In genomic region chr12:10214131-10214876, GRCh38 we compare ENCODE assay signal across 8 cellular contexts. TPM values are rescaled to one million over a fixed set of nuclear protein-coding genes. Genes with fewer than 3 reads are reported as not detected.
DNase-seq lines count a peak whose midpoint lies in the region; TF ChIP-seq lines count a peak whose summit lies in the region.

No MANE protein-coding gene starts in this region.

- peaks cover 49% of the 10 kb centered on the region for H3K36me3 Mint-ChIP-seq in Calu3 (ENCODE audit: insufficient read depth, unreplicated experiment)

- intact Hi-C loops in Calu3 (cut with micrococcal nuclease; ENCODE audit: unreplicated experiment): no loop called here

- CTCF ChIA-PET in Calu3 (lab: Charles Lee): interaction anchor here (0.6 to 1.9 kb wide), 2 partner anchors 61 to 169 kb away, joined by 4 to 8 read pairs; no protein-coding TSS in a partner anchor

- H3K9ac ChIP-seq in mucosa of rectum (ENCODE audit: low read depth in 1 of 2, low read length in 2 of 2): peak overlapping the region; percentile 89 to 91

- H3K4me3 ChIP-seq in MG63: peak overlapping the region; percentile 64
- H3K4me3 ChIP-seq in choroid plexus epithelial cell (ENCODE audit: low read depth, low read length): peak overlapping the region; percentile 97
- peak overlapping the region; percentile 97 to 98 for H3K4me3 ChIP-seq in mucosa of rectum (ENCODE audit: low read length in 2 of 2)

- DNase-seq in Calu3 (peak; percentile 11), MG63 (no peak), choroid plexus epithelial cell (ENCODE audit: low read depth) (peak; percentile 90), A172 (ENCODE audit: low spot score) (no peak), NCI-H1105 (lab: John Stamatoyannopoulos, UW) (no peak), activated gamma-delta T cell treated with Interleukin-2 at 50 U/mL for 16 hours (no peak)
- DNase-seq in NK-92 treated with Interleukin-12 subunit alpha and Interleukin-12 subunit beta, amount 100 ng/mL, for 24 hours (lab: John Stamatoyannopoulos, UW): no peak

- H3K9me3 Mint-ChIP-seq in Calu3 (ENCODE audit: low read depth, unreplicated experiment): no peaks in the 10 kb centered on the region

- H3K27ac Mint-ChIP-seq in Calu3 (ENCODE audit: unreplicated experiment): peak overlapping the region; percentile 96

- peak overlapping the region; percentile 84 for H3K4me3 Mint-ChIP-seq in Calu3 (ENCODE audit: low read depth, unreplicated experiment)

- H3K27me3 Mint-ChIP-seq in Calu3 (ENCODE audit: unreplicated experiment): no peaks in the 10 kb centered on the region

- peaks cover 11% of the 10 kb centered on the region for H3K4me1 Mint-ChIP-seq in Calu3 (ENCODE audit: low read depth, unreplicated experiment)

- TF ChIP-seq CTCF in Calu3 (IDR thresholded peaks at IDR 0.05; ENCODE audit: unreplicated experiment): no peak
- no peak for TF ChIP-seq CTCF in choroid plexus epithelial cell (conservative IDR thresholded peaks at IDR 0.05; ENCODE audit: low read depth, low read length)

- H3K36me3 ChIP-seq in MG63 (no peaks in the 10 kb centered on the region; the same call in 1 of the 2 replicates), mucosa of rectum (ENCODE audit: control insufficient read depth in 2 of 2, insufficient read depth in 2 of 2, low read length in 2 of 2) (no peaks in the 10 kb centered on the region)

- peak overlapping the region; percentile 98 to 99 for H3K27ac ChIP-seq in mucosa of rectum (ENCODE audit: low read depth in 2 of 2, low read length in 2 of 2)

- H3K27me3 ChIP-seq in MG63: no peaks in the 10 kb centered on the region
- H3K27me3 ChIP-seq in mucosa of rectum (ENCODE audit: control insufficient read depth in 2 of 2, insufficient read depth in 2 of 2, low read length in 2 of 2): no peaks in the 10 kb centered on the region

- peaks cover 12 to 16% of the 10 kb centered on the region in 2 donors for H3K4me1 ChIP-seq in mucosa of rectum (ENCODE audit: control insufficient read depth in 2 of 2, insufficient read depth in 2 of 2, low read length in 2 of 2)

- no peaks in the 10 kb centered on the region for H3K9me3 ChIP-seq in MG63
- no peaks in the 10 kb centered on the region for H3K9me3 ChIP-seq in mucosa of rectum (ENCODE audit: control insufficient read depth in 2 of 2, low read length in 2 of 2)

- TSS peak; percentile 42 for BruUV-seq in Calu3 (replicated peaks; lab: Mats Ljungman, UMichigan)

RNA-seq across cellular contexts. Expression of gene GABARAPL1, which starts 1.6 kb away (rescaled TPM):
- 54.8 and 61.0 TPM in 2 replicates for total RNA-seq in Calu3 (2022)
- total RNA-seq in MG63 (2014; rRNA removed; shearing (Covaris generic); ENCODE audit: low replicate concordance): 29.2 and 29.7 TPM in 2 replicates
- 20.4 and 20.8 TPM in 2 replicates for total RNA-seq in A172 (2014; rRNA removed; shearing (Covaris generic))

RNA-seq across cellular contexts. Expression of gene TMEM52B, which starts 35.5 kb away (rescaled TPM):
- total RNA-seq in Calu3 (2022): not detected in 2 replicates
- total RNA-seq in MG63 (2014; rRNA removed; shearing (Covaris generic); ENCODE audit: low replicate concordance): not detected in 2 replicates
- 3.4 and 10.9 TPM in 2 replicates for total RNA-seq in A172 (2014; rRNA removed; shearing (Covaris generic))

RNA-seq across cellular contexts. Expression of gene OLR1, which starts 42.4 kb away (rescaled TPM):
- total RNA-seq in Calu3 (2022): not detected in 2 replicates
- 8.6 and 15.3 TPM in 2 replicates for total RNA-seq in MG63 (2014; rRNA removed; shearing (Covaris generic); ENCODE audit: low replicate concordance)
- total RNA-seq in A172 (2014; rRNA removed; shearing (Covaris generic)): 26.5 and 27.9 TPM in 2 replicates

Comparison
In these comparisons a context has a peak if more than half of its experiments do, and no peak if none do; other contexts are left out.
1. DNase-seq: peak in Calu3 (single experiment) and choroid plexus epithelial cell (single experiment); none in MG63 (single experiment), A172 (single experiment), NCI-H1105 (single experiment), NK-92 treated with Interleukin-12 subunit alpha and Interleukin-12 subunit beta, amount 100 ng/mL, for 24 hours (single experiment) and activated gamma-delta T cell treated with Interleukin-2 at 50 U/mL for 16 hours (single experiment).
2. Peak in every context shown above with its lines, with median percentiles within 50 percentile points of each other: H3K4me3 ChIP-seq.